In the genomic region with DNA sequence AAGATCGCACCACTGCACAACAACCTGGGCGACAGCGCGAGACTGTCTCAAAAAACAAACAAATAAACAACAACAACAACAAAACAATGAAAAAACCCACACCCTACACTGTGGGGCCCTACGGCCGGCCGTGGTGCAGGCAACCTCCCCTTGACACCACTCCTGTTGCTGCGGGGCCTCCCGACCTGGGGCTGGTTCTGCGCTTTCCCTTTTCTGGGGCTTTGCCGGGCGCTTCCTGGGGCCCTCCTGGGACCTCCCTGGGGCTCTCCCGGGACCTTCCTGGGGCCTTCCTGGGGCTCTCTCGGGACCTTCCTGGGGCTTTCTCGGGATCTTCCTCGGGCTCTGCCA, we compare ENCODE assay signal across 8 cellular contexts. TPM values are rescaled to one million over a fixed set of nuclear protein-coding genes. Genes with fewer than 3 reads are reported as not detected.
DNase-seq lines count a peak whose midpoint lies in the region; ATAC-seq and TF ChIP-seq lines count a peak whose summit lies in the region.

No MANE protein-coding gene starts in this region.

- BruUV-seq in Caco-2 (replicated peaks; lab: Mats Ljungman, UMichigan) = no TSS peak

- ATAC-seq in GM19467 (IDR thresholded peaks at IDR 0.05; ENCODE audit: unreplicated experiment) (peak; percentile 24), HG03354 (IDR thresholded peaks at IDR 0.05; ENCODE audit: poor library complexity, severe bottlenecking, unreplicated experiment) (peak; percentile 43)

- intact Hi-C loops in Caco-2 (cut with micrococcal nuclease; ENCODE audit: unreplicated experiment) = no loop called here

- no peaks in the 10 kb centered on the region for H3K9me3 ChIP-seq in Caco-2

- no peak overlapping the region for H3K27ac Mint-ChIP-seq in Caco-2 (ENCODE audit: unreplicated experiment)
- no peak overlapping the region for H3K27ac Mint-ChIP-seq in type B pancreatic cell

- peak overlapping the region; percentile 41 for H3K4me3 ChIP-seq in Caco-2 (ENCODE audit: low read depth, low read length)
- H3K4me3 ChIP-seq in iPS-11a (ENCODE audit: low read depth, low read length) = peak overlapping the region; percentile 4

- CTCF ChIA-PET in Caco-2 (lab: Charles Lee) = interaction anchor here (0.5 to 1.5 kb wide), 7 partner anchors 14 to 429 kb away, joined by 3 to 8 read pairs (median 3); no protein-coding TSS in a partner anchor

- no peaks in the 10 kb centered on the region for H3K27me3 ChIP-seq in Caco-2 (replicated peaks; ENCODE audit: control insufficient read depth, insufficient read depth, low read length)

- no peaks in the 10 kb centered on the region for H3K36me3 Mint-ChIP-seq in Caco-2 (ENCODE audit: insufficient read depth, unreplicated experiment)
- no peaks in the 10 kb centered on the region for H3K36me3 Mint-ChIP-seq in type B pancreatic cell

- no peak for TF ChIP-seq CTCF in Caco-2 (IDR thresholded peaks at IDR 0.05; ENCODE audit: insufficient read depth in 1 of 2, low read depth in 1 of 2, low read length in 1 of 2, severe bottlenecking in 1 of 2, unreplicated experiment in 1 of 2)
- no peak for TF ChIP-seq CTCF in type B pancreatic cell (conservative IDR thresholded peaks at IDR 0.05)

- peaks cover 6% of the 10 kb centered on the region for H3K4me1 Mint-ChIP-seq in Caco-2 (ENCODE audit: low read depth, unreplicated experiment)
- no peaks in the 10 kb centered on the region for H3K4me1 Mint-ChIP-seq in type B pancreatic cell (ENCODE audit: unreplicated experiment)

- H3K9me3 Mint-ChIP-seq in Caco-2 (ENCODE audit: unreplicated experiment) = no peaks in the 10 kb centered on the region
- no peaks in the 10 kb centered on the region for H3K9me3 Mint-ChIP-seq in type B pancreatic cell

- POLR2A ChIA-PET in Caco-2 (lab: Charles Lee) = no interaction called here

- H3K4me1 ChIP-seq in Caco-2 = no peaks in the 10 kb centered on the region

- DNase-seq in Caco-2 (peak in 1 of 2 experiments; percentile 30), epidermal melanocyte (ENCODE audit: insufficient read length, low spot score) (no peak), type B pancreatic cell (ENCODE audit: extremely low spot score, unreplicated experiment) (no peak), NCI-H510A treated with DMSO at 0.1 percent for 48 hours (lab: John Stamatoyannopoulos, UW) (no peak), globus pallidus (ENCODE audit: low spot score) (no peak)

- H3K36me3 ChIP-seq in Caco-2 (ENCODE audit: control insufficient read depth, insufficient read depth, low read length) = no peaks in the 10 kb centered on the region

- H3K4me3 Mint-ChIP-seq in Caco-2 (ENCODE audit: unreplicated experiment) (no peak overlapping the region), type B pancreatic cell (no peak overlapping the region)

- H3K27me3 Mint-ChIP-seq in Caco-2 (ENCODE audit: insufficient read depth, unreplicated experiment) (no peaks in the 10 kb centered on the region), type B pancreatic cell (peaks cover 19% of the 10 kb centered on the region)

RNA-seq across cellular contexts. Expression of gene INSIG1, which starts 46.6 kb away (rescaled TPM):
- total RNA-seq in Caco-2 (2022) = 60.1 and 62.8 TPM in 2 replicates
- total RNA-seq in type B pancreatic cell (ENCODE audit: low replicate concordance) = 38.2 and 55.2 TPM in 2 replicates
